In the genomic region with DNA sequence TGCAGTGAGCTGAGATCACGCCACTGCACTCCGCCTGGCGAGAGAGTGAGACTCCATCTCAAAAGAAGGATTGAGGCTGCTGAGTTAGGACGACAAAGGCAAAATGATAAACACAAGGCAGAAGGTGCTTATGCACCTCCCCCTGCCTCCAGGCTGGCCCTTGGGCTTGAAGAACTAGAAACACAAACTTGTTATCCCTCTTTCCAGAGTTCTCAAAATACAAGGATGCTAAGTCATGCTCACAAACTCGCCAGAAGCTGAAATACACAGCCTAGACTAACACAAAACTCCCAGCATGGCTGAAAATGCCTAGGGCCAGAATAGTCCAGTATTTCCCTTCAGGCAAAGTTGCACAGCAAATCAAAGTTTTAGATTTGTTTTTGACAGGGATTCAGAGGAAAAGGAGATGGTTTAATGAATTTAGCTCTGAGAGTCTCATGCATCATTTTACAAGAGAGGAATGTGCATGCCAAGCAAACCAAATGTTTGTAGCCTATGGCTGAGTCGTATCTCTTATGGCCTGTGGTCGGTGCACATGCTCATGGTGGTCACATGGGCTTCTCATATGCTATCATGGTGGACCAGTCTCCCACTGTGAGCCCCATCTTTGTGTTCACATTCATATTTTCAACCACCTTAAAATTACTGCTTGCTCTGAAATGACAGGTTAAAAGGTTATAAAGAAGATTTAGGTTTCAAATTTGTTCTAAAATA, we compare ENCODE assay signal across 1 cellular context.
TF ChIP-seq lines count a peak whose summit lies in the region.

No MANE protein-coding gene starts in this region.

TF ChIP-seq in IMR-90, 13 proteins besides CTCF, POLR2A, EP300 and RAD21:
- TF ChIP-seq, protein P1, sequence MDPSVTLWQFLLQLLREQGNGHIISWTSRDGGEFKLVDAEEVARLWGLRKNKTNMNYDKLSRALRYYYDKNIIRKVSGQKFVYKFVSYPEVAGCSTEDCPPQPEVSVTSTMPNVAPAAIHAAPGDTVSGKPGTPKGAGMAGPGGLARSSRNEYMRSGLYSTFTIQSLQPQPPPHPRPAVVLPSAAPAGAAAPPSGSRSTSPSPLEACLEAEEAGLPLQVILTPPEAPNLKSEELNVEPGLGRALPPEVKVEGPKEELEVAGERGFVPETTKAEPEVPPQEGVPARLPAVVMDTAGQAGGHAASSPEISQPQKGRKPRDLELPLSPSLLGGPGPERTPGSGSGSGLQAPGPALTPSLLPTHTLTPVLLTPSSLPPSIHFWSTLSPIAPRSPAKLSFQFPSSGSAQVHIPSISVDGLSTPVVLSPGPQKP (IDR thresholded peaks at IDR 0.05; ENCODE audit: borderline replicate concordance, low read depth, low read length): no peak
- TF ChIP-seq BHLHE40 (IDR thresholded peaks at IDR 0.05; ENCODE audit: low read depth, low read length): no peak
- TF ChIP-seq CHD1 (IDR thresholded peaks at IDR 0.05; ENCODE audit: low read depth, low read length): no peak
- TF ChIP-seq MAFK (IDR thresholded peaks at IDR 0.05; ENCODE audit: low read depth, low read length): peak; percentile 36; the same call in 1 of the 2 replicates
- TF ChIP-seq CEBPB (IDR thresholded peaks at IDR 0.05; ENCODE audit: low read depth, low read length): no peak
- TF ChIP-seq MXI1 (IDR thresholded peaks at IDR 0.05; ENCODE audit: borderline replicate concordance, low read depth, low read length): no peak
- no peak for TF ChIP-seq RCOR1 (IDR thresholded peaks at IDR 0.05; ENCODE audit: insufficient replicate concordance, low read length)
- TF ChIP-seq, protein P2, sequence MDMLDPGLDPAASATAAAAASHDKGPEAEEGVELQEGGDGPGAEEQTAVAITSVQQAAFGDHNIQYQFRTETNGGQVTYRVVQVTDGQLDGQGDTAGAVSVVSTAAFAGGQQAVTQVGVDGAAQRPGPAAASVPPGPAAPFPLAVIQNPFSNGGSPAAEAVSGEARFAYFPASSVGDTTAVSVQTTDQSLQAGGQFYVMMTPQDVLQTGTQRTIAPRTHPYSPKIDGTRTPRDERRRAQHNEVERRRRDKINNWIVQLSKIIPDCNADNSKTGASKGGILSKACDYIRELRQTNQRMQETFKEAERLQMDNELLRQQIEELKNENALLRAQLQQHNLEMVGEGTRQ (IDR thresholded peaks at IDR 0.05; ENCODE audit: low read depth, low read length): peak; percentile 86
- TF ChIP-seq SMC3 (IDR thresholded peaks at IDR 0.05; ENCODE audit: low read depth, low read length): no peak
- TF ChIP-seq RFX5 (IDR thresholded peaks at IDR 0.05; ENCODE audit: low read depth, low read length): no peak
- TF ChIP-seq NFE2L2 (IDR thresholded peaks at IDR 0.05; ENCODE audit: low read depth, low read length): no peak
